ENCODE assay signal across 1 cellular context in genomic region chr14:79369359-79370332, GRCh38.
A peak's percentile ranks its signal among the peaks of the same experiment; 100 is the strongest.
TF ChIP-seq lines count a peak whose summit lies in the region.

No MANE protein-coding gene starts in this region.

TF ChIP-seq in IMR-90, 13 proteins besides CTCF, POLR2A, EP300 and RAD21 (continued from another document):
- peak; percentile 65 for TF ChIP-seq MAFK (IDR thresholded peaks at IDR 0.05; ENCODE audit: low read depth, low read length)
- no peak for TF ChIP-seq CHD1 (IDR thresholded peaks at IDR 0.05; ENCODE audit: low read depth, low read length)
- 0 out of 2 replicates have a peak, but pooled peaks have one; percentile 3 for TF ChIP-seq RFX5 (IDR thresholded peaks at IDR 0.05; ENCODE audit: low read depth, low read length)
- peak; percentile 31; the same call in 1 of the 2 replicates for TF ChIP-seq BHLHE40 (IDR thresholded peaks at IDR 0.05; ENCODE audit: low read depth, low read length)
- no peak for TF ChIP-seq SMC3 (IDR thresholded peaks at IDR 0.05; ENCODE audit: low read depth, low read length)
- TF ChIP-seq USF2 (IDR thresholded peaks at IDR 0.05; ENCODE audit: low read depth, low read length) = no peak
- no peak for TF ChIP-seq RCOR1 (IDR thresholded peaks at IDR 0.05; ENCODE audit: insufficient replicate concordance, low read length)
- TF ChIP-seq ELK1 (IDR thresholded peaks at IDR 0.05; ENCODE audit: borderline replicate concordance, low read depth, low read length) = no peak
- TF ChIP-seq MXI1 (IDR thresholded peaks at IDR 0.05; ENCODE audit: borderline replicate concordance, low read depth, low read length) = 0 out of 2 replicates have a peak, but pooled peaks have one; percentile 19
- peak; percentile 80 for TF ChIP-seq CEBPB (IDR thresholded peaks at IDR 0.05; ENCODE audit: low read depth, low read length)
